Comparison of ENCODE assay signal across 1 cellular context in genomic region chr1:150808134-150808533, GRCh38.
TF ChIP-seq lines count a peak whose summit lies in the region.

Gene CTSK, minus strand, starts transcription at chr1:150808260. Its CDS starts 1,455 bp downstream, at chr1:150806805.

TF ChIP-seq in SK-N-SH treated with all-trans-retinoic acid at 6 μM for 48 hours, 23 proteins besides CTCF, POLR2A, EP300 and RAD21 (continued from another document):
- no peak for TF ChIP-seq CSRNP3 (CRISPR knock-in tag; IDR thresholded peaks at IDR 0.05)
- TF ChIP-seq ARNTL (CRISPR knock-in tag; IDR thresholded peaks at IDR 0.05; ENCODE audit: borderline replicate concordance, low read depth) = no peak
- TF ChIP-seq SNAI2 (CRISPR knock-in tag; IDR thresholded peaks at IDR 0.05) = no peak
- TF ChIP-seq ZNF70 (CRISPR knock-in tag; IDR thresholded peaks at IDR 0.05) = no peak
- no peak for TF ChIP-seq ZNF565 (CRISPR knock-in tag; conservative IDR thresholded peaks at IDR 0.05; ENCODE audit: low read depth)
- no peak for TF ChIP-seq GLIS3 (CRISPR knock-in tag; IDR thresholded peaks at IDR 0.05)
TF ChIP-seq in SK-N-SH treated with all-trans-retinoic acid at 6 μM for 48 hours: peak in this region for 0.
